Comparison of ENCODE assay signal across 8 cellular contexts in the genomic region with DNA sequence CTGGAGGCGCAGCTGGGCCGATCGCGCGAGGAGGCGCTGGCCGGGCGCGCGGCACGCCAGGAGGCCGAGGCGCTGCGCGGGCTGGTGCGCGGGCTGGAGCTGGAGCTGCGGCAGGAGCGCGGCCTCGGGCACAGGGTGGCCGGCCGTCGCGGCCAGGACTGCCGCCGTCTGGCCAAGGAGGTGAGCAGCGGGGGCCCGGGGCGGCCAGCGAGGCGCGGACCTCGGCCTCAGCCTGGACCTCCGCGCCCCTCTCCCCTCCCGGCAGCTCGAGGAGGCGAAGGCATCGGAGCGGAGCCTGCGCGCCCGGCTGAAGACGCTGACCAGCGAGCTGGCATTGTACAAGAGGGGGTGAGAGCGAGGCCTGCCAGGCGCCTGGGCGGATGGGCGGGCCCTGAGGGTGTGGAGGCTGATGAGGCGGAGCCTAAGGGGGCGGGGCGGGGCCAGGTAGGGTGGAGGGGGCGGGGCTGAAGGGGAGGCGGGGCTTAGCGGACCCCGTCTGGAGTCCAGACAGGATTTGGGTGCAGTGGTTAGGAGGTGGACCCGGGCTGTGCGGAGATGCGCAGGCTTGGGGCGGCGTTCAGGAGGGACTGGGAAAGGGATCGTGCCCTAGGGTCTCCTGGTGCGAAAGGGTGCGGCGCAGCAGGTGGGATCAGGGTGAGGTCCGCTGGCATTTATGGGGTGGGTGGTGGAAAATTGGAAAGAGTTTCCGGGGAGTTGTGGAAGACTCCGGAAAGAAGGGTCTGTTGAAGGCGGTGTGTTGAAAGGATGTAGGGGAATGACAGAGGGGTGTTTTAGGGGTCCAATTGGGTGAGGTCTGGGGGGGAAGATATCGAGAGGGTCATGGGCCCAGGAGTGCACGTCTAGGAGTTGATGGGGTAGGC. TPM values are rescaled to one million over a fixed set of nuclear protein-coding genes. Genes with fewer than 3 reads are reported as not detected.
DNase-seq lines count a peak whose midpoint lies in the region; ATAC-seq lines count a peak whose summit lies in the region.

No MANE protein-coding gene starts in this region.

- H3K27ac ChIP-seq in CD4-positive, alpha-beta memory T cell (ENCODE audit: low read depth, low read length) = no peak overlapping the region
- no peak overlapping the region for H3K27ac ChIP-seq in mesendoderm (ENCODE audit: low read depth, low read length)

- H3K4me3 Mint-ChIP-seq in CD4-positive, alpha-beta memory T cell = peak overlapping the region; percentile 70 to 84 (median 80)

- peak overlapping the region; percentile 68 for H3K9ac ChIP-seq in mesendoderm (ENCODE audit: low read length)

- H3K4ac ChIP-seq in mesendoderm (ENCODE audit: low read depth, low read length) = no peak overlapping the region

- H2BK15ac ChIP-seq in mesendoderm (replicated peaks; ENCODE audit: low read depth) = no peak overlapping the region

- H3K27ac Mint-ChIP-seq in CD4-positive, alpha-beta memory T cell = peak overlapping the region in 6 of 7 donors; percentile 24 to 86 (median 66)

- CTCF ChIA-PET in CD4-positive, alpha-beta memory T cell (lab: Charles Lee; ENCODE audit: partially characterized antibody) = interaction anchor here (1.8 kb wide), 1 partner anchor 10 kb away, joined by 4 read pairs; no protein-coding TSS in a partner anchor

- H4K8ac ChIP-seq in mesendoderm (ENCODE audit: low read depth, low read length) = no peak overlapping the region

- H4K5ac ChIP-seq in mesendoderm (ENCODE audit: low read length) = no peak overlapping the region

- peak overlapping the region; percentile 65 for H3K4me2 ChIP-seq in mesendoderm (ENCODE audit: low read length)

- peaks cover 12 to 21% (median 16%) of the 10 kb centered on the region in 4 donors for H3K4me1 Mint-ChIP-seq in CD4-positive, alpha-beta memory T cell

- no peak overlapping the region for H3K23ac ChIP-seq in mesendoderm (ENCODE audit: low read length)

- H3K36me3 ChIP-seq in CD4-positive, alpha-beta memory T cell (ENCODE audit: insufficient read depth, low read length) = no peaks in the 10 kb centered on the region
- no peaks in the 10 kb centered on the region for H3K36me3 ChIP-seq in mesendoderm (ENCODE audit: control insufficient read depth, insufficient read depth, low read length)

- no peak overlapping the region for H3K18ac ChIP-seq in mesendoderm (ENCODE audit: low read length)

- no CpG with 5 or more reads among the region's 72 CpGs for WGBS in mesendoderm (ENCODE audit: extremely low coverage, insufficient coverage, low lambda C conversion rate)

- no peaks in the 10 kb centered on the region for H3K79me1 ChIP-seq in mesendoderm (ENCODE audit: low read length)

- peaks cover 2 to 6% of the 10 kb centered on the region in 2 donors for H3K36me3 Mint-ChIP-seq in CD4-positive, alpha-beta memory T cell

- H3K27me3 ChIP-seq in CD4-positive, alpha-beta memory T cell (ENCODE audit: insufficient read depth, low read length) = no peaks in the 10 kb centered on the region
- peaks cover 7% of the 10 kb centered on the region for H3K27me3 ChIP-seq in mesendoderm (ENCODE audit: insufficient read depth, low read length, poor library complexity)

- peak overlapping the region in 1 of 2 donors; percentile 76 for H3K4me3 ChIP-seq in CD4-positive, alpha-beta memory T cell (ENCODE audit: low read length in 2 of 2)
- H3K4me3 ChIP-seq in mesendoderm (ENCODE audit: low read length) = peak overlapping the region; percentile 32

- no peak overlapping the region for H2BK5ac ChIP-seq in mesendoderm (ENCODE audit: low read length)

- intact Hi-C loops in CD4-positive, alpha-beta memory T cell (cut with micrococcal nuclease) = loop anchor here (1.0 to 5.0 kb wide), 3 partner anchors 20 to 243 kb away; partner anchors contain the start of genes CCDC61 and MYPOP

- peaks cover 0 to 5% of the 10 kb centered on the region in 2 donors for H3K27me3 Mint-ChIP-seq in CD4-positive, alpha-beta memory T cell

- no peaks in the 10 kb centered on the region for H3K79me2 ChIP-seq in mesendoderm (ENCODE audit: control insufficient read depth, insufficient read depth, low read length)

- POLR2A ChIA-PET in CD4-positive, alpha-beta memory T cell (lab: Charles Lee; ENCODE audit: partially characterized antibody) = no interaction called here

- H3K4me1 ChIP-seq in CD4-positive, alpha-beta memory T cell (ENCODE audit: insufficient read depth, low read length) = peaks cover 14% of the 10 kb centered on the region
- H3K4me1 ChIP-seq in mesendoderm (ENCODE audit: control insufficient read depth, low read depth, low read length) = peaks cover 6% of the 10 kb centered on the region

- H3K9me3 Mint-ChIP-seq in CD4-positive, alpha-beta memory T cell = no peaks in the 10 kb centered on the region

- H3K56ac ChIP-seq in mesendoderm (ENCODE audit: low read length) = peak overlapping the region; percentile 82

- no peak overlapping the region for H2AK5ac ChIP-seq in mesendoderm (ENCODE audit: low read length)

- DNase-seq in CD4-positive, alpha-beta memory T cell = peak; percentile 50 to 71 (median 57)
- DNase-seq in NCI-H1105 treated with DMSO at 0.1 percent for 48 hours (lab: John Stamatoyannopoulos, UW) (peak; percentile 84), dermis blood vessel endothelial cell (peak; percentile 51), mesendoderm (peak; percentile 82)
- DNase-seq in activated CD4-positive, alpha-beta T cell treated with anti-CD3 and anti-CD28 coated beads, Interleukin-2, amount 50 U/mL, for 4 hours = peak; percentile 58 to 63
- DNase-seq in stimulated activated CD8-positive, alpha-beta memory T cell treated with anti-CD3 and anti-CD28 coated beads, Interleukin-4, amount 100 ng/mL, for 24 hours (ENCODE audit: low read depth) = peak; percentile 45

- ATAC-seq in HG03460 (IDR thresholded peaks at IDR 0.05; ENCODE audit: unreplicated experiment) (no peak), GM21717 (IDR thresholded peaks at IDR 0.05; ENCODE audit: unreplicated experiment) (no peak)

- H2BK120ac ChIP-seq in mesendoderm (ENCODE audit: low read depth, low read length) = no peak overlapping the region

- no peaks in the 10 kb centered on the region for H3K9me3 ChIP-seq in CD4-positive, alpha-beta memory T cell (ENCODE audit: control insufficient read depth in 1 of 2, low read length in 2 of 2)

RNA-seq across cellular contexts. Expression of gene PGLYRP1, which starts 7.5 kb away (rescaled TPM):
- total RNA-seq in CD4-positive, alpha-beta memory T cell = not detected
- polyA plus RNA-seq in CD4-positive, alpha-beta memory T cell = not detected
- not detected in 2 replicates for total RNA-seq in dermis blood vessel endothelial cell
- 0.06 TPM for polyA plus RNA-seq in mesendoderm (2013, experiment 1 of 2)
- not detected for polyA plus RNA-seq in mesendoderm (2013, experiment 2 of 2)

RNA-seq across cellular contexts. Expression of gene CCDC61, which starts 20.1 kb away (rescaled TPM):
- 10 to 100 TPM; 37.4 to 39.6 TPM for total RNA-seq in CD4-positive, alpha-beta memory T cell
- 1 to 10 TPM; 6.4 to 9.2 TPM for polyA plus RNA-seq in CD4-positive, alpha-beta memory T cell
- 7.3 and 8.1 TPM in 2 replicates for total RNA-seq in dermis blood vessel endothelial cell
- 4.3 TPM for polyA plus RNA-seq in mesendoderm (2013, experiment 1 of 2)
- polyA plus RNA-seq in mesendoderm (2013, experiment 2 of 2) = 4.6 TPM

RNA-seq across cellular contexts. Expression of gene IGFL4, which starts 25.5 kb away (rescaled TPM):
- total RNA-seq in CD4-positive, alpha-beta memory T cell = not detected
- not detected for polyA plus RNA-seq in CD4-positive, alpha-beta memory T cell
- total RNA-seq in dermis blood vessel endothelial cell = not detected in 2 replicates
- polyA plus RNA-seq in mesendoderm (2013, experiment 1 of 2) = 0.06 TPM
- 0.04 TPM for polyA plus RNA-seq in mesendoderm (2013, experiment 2 of 2)

RNA-seq across cellular contexts. Expression of gene NOVA2, which starts 41.7 kb away (rescaled TPM):
- total RNA-seq in CD4-positive, alpha-beta memory T cell = not detected
- polyA plus RNA-seq in CD4-positive, alpha-beta memory T cell = not detected
- 7.0 and 16.9 TPM in 2 replicates for total RNA-seq in dermis blood vessel endothelial cell
- polyA plus RNA-seq in mesendoderm (2013, experiment 1 of 2) = 0.93 TPM
- polyA plus RNA-seq in mesendoderm (2013, experiment 2 of 2) = 0.98 TPM
